ENCODE assay signal across 20 cellular contexts in genomic region chr18:65755616-65756015, GRCh38. TPM values are rescaled to one million over a fixed set of nuclear protein-coding genes. Genes with fewer than 3 reads are reported as not detected.
DNase-seq lines count a peak whose midpoint lies in the region; ATAC-seq and TF ChIP-seq lines count a peak whose summit lies in the region.
"Had no signal": no experiment of that assay in that cellular context is flagged by ENCODE, and none has a peak within 500 bp of the region (broad histone marks: within the 10 kb centered on the region; RNA-seq: fewer than 3 reads in every experiment).

No MANE protein-coding gene starts in this region.

- H4K20me1 ChIP-seq in Loucy (ENCODE audit: insufficient read depth, low read length, poor library complexity, severe bottlenecking): no peaks in the 10 kb centered on the region

- H3K9me3 ChIP-seq in HEK293 (ENCODE audit: control insufficient read depth, insufficient read depth, low read depth, low read length) (no peaks in the 10 kb centered on the region), Loucy (ENCODE audit: insufficient read depth, low read depth, low read length) (no peaks in the 10 kb centered on the region), SJCRH30 (replicated peaks) (no peaks in the 10 kb centered on the region)

- no peak overlapping the region for H3K4me2 ChIP-seq in Loucy (ENCODE audit: low read depth, low read length, poor library complexity, severe bottlenecking)

- H3K4me3 Mint-ChIP-seq in nephron progenitor cell: peak overlapping the region; percentile 49
- H3K4me3 Mint-ChIP-seq: CD4-positive, CD25-positive, alpha-beta regulatory T cell; T-helper 17 cell had no signal

- DNase-seq in SJCRH30: peak; percentile 61 to 77
- DNase-seq in nephron progenitor cell: no peak
- DNase-seq in coronary artery (ENCODE audit: low spot score): no peak
- DNase-seq in COR-L47 (lab: John Stamatoyannopoulos, UW): no peak
- no peak for DNase-seq in Right ventricle myocardium superior
- DNase-seq: CD4-positive, CD25-positive, alpha-beta regulatory T cell; GDM1; GOT3; HCEC 1CT; NCI-H1105; NCI-H1694; NCI-H2171; NCI-H526 treated with DMSO at 0.1 percent for 48 hours; NK-92 treated with Interleukin-12 subunit alpha and Interleukin-12 subunit beta, amount 100 ng/mL, for 24 hours; T-helper 17 cell had no signal

- no peak overlapping the region for H3K27ac Mint-ChIP-seq in nephron progenitor cell
- H3K27ac Mint-ChIP-seq: CD4-positive, CD25-positive, alpha-beta regulatory T cell; T-helper 17 cell had no signal

- peaks cover 28% of the 10 kb centered on the region for H3K36me3 Mint-ChIP-seq in nephron progenitor cell (ENCODE audit: low read depth)
- H3K36me3 Mint-ChIP-seq: CD4-positive, CD25-positive, alpha-beta regulatory T cell had no signal

- H3K27me3 Mint-ChIP-seq in nephron progenitor cell (ENCODE audit: low read depth, poor library complexity): peaks cover 13% of the 10 kb centered on the region
- H3K27me3 Mint-ChIP-seq: CD4-positive, CD25-positive, alpha-beta regulatory T cell; T-helper 17 cell had no signal

- H3K36me3 ChIP-seq in HEK293 (ENCODE audit: control insufficient read depth in 2 of 2, insufficient read depth in 1 of 2, low read length in 2 of 2) (no peaks in the 10 kb centered on the region), Loucy (ENCODE audit: insufficient read depth, low read length) (no peaks in the 10 kb centered on the region), SJCRH30 (no peaks in the 10 kb centered on the region)

- no peak overlapping the region for H3K4me3 ChIP-seq in HEK293 (ENCODE audit: low read depth, low read length)
- H3K4me3 ChIP-seq in Loucy (ENCODE audit: low read length, poor library complexity, severe bottlenecking): no peak overlapping the region
- no peak overlapping the region for H3K4me3 ChIP-seq in SJCRH30
- H3K4me3 ChIP-seq in coronary artery: no peak overlapping the region

- no peak for TF ChIP-seq CTCF in HEK293 (tag by site-specific recombination; IDR thresholded peaks at IDR 0.05)
- no peak for TF ChIP-seq CTCF in Loucy (conservative IDR thresholded peaks at IDR 0.05; ENCODE audit: low read length)
- no peak for TF ChIP-seq CTCF in nephron progenitor cell (IDR thresholded peaks at IDR 0.05)
- no peak for TF ChIP-seq CTCF in coronary artery (IDR thresholded peaks at IDR 0.05)

- H3K4me1 ChIP-seq in HEK293 (ENCODE audit: control insufficient read depth, insufficient read depth, low read length) (peaks cover 39% of the 10 kb centered on the region), Loucy (ENCODE audit: insufficient read depth, low read length, poor library complexity, severe bottlenecking) (peaks cover 39% of the 10 kb centered on the region), SJCRH30 (peaks cover 34% of the 10 kb centered on the region)

- H3K27me3 ChIP-seq in Loucy (ENCODE audit: insufficient read depth, low read length, poor library complexity, severe bottlenecking) (no peaks in the 10 kb centered on the region), SJCRH30 (no peaks in the 10 kb centered on the region)

- H3K79me2 ChIP-seq in Loucy (ENCODE audit: insufficient read depth, low read length): no peaks in the 10 kb centered on the region

- H3K9me2 ChIP-seq in Loucy (replicated peaks; ENCODE audit: low read depth, low read length): no peaks in the 10 kb centered on the region

- POLR2A ChIA-PET in HEK293 (lab: Yijun Ruan, JAX): no interaction called here

- CTCF ChIA-PET in HEK293 (lab: Yijun Ruan, JAX): interaction anchor here (0.6 to 1.6 kb wide), 3 partner anchors 31 to 162 kb away, joined by 3 to 7 read pairs (median 5); no protein-coding TSS in a partner anchor

- no peaks in the 10 kb centered on the region; the same call in 1 of the 2 replicates for H3F3A ChIP-seq in Loucy (ENCODE audit: low read depth)

- peaks cover 58% of the 10 kb centered on the region for H3K4me1 Mint-ChIP-seq in nephron progenitor cell
- H3K4me1 Mint-ChIP-seq: CD4-positive, CD25-positive, alpha-beta regulatory T cell; T-helper 17 cell had no signal

- intact Hi-C loops in Right ventricle myocardium superior (cut with DNase I): no loop called here

- H3K9me3 Mint-ChIP-seq in nephron progenitor cell: no peaks in the 10 kb centered on the region

- no peak overlapping the region for H3K9ac ChIP-seq in Loucy (ENCODE audit: low read depth, low read length, poor library complexity, severe bottlenecking)

- H3K27ac ChIP-seq in HEK293 (ENCODE audit: extremely low read depth, low read depth, low read length) (no peak overlapping the region), SJCRH30 (peak overlapping the region; percentile 55), coronary artery (no peak overlapping the region)

- H2AFZ ChIP-seq in Loucy (ENCODE audit: low read length): 0 out of 2 replicates have a peak overlapping the region, but pooled peaks have one; percentile 38

- ATAC-seq in Right ventricle myocardium superior (ENCODE audit: poor library complexity): no peak
- ATAC-seq: Panc1, T-helper 17 cell had no signal

TF ChIP-seq in HEK293, 187 proteins besides CTCF, POLR2A, EP300 and RAD21:
- TF ChIP-seq, protein P1, sequence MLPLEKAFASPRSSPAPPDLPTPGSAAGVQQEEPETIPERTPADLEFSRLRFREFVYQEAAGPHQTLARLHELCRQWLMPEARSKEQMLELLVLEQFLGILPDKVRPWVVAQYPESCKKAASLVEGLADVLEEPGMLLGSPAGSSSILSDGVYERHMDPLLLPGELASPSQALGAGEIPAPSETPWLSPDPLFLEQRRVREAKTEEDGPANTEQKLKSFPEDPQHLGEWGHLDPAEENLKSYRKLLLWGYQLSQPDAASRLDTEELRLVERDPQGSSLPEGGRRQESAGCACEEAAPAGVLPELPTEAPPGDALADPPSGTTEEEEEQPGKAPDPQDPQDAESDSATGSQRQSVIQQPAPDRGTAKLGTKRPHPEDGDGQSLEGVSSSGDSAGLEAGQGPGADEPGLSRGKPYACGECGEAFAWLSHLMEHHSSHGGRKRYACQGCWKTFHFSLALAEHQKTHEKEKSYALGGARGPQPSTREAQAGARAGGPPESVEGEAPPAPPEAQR (tag by site-specific recombination; IDR thresholded peaks at IDR 0.05): no peak
- TF ChIP-seq, protein P2, sequence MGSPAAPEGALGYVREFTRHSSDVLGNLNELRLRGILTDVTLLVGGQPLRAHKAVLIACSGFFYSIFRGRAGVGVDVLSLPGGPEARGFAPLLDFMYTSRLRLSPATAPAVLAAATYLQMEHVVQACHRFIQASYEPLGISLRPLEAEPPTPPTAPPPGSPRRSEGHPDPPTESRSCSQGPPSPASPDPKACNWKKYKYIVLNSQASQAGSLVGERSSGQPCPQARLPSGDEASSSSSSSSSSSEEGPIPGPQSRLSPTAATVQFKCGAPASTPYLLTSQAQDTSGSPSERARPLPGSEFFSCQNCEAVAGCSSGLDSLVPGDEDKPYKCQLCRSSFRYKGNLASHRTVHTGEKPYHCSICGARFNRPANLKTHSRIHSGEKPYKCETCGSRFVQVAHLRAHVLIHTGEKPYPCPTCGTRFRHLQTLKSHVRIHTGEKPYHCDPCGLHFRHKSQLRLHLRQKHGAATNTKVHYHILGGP (tag by site-specific recombination; IDR thresholded peaks at IDR 0.05): 0 out of 2 replicates have a peak, but pooled peaks have one; percentile 34
- TF ChIP-seq ZNF366 (tag by site-specific recombination; conservative IDR thresholded peaks at IDR 0.05) (no peak), HOXC10 (CRISPR knock-in tag; IDR thresholded peaks at IDR 0.05) (no peak)

RNA-seq across cellular contexts. Expression of gene CDH7, which starts 4.8 kb away (rescaled TPM):
- total RNA-seq in SJCRH30 (2014; rRNA removed; shearing (Covaris generic)): 6.8 and 7.8 TPM in 2 replicates
- total RNA-seq in Right ventricle myocardium superior: not detected
- total RNA-seq: CD4-positive, CD25-positive, alpha-beta regulatory T cell; Daoy; LHCN-M2; T-helper 17 cell had no signal

Comparison
In these comparisons a context has a peak if more than half of its experiments do, and no peak if none do; other contexts are left out.
1. DNase-seq: peak in SJCRH30 (2 of 2); none in nephron progenitor cell (single experiment), coronary artery (single experiment), COR-L47 (single experiment) and Right ventricle myocardium superior (single experiment).